ENCODE assay signal across 13 cellular contexts in genomic region chr22:41256898-41257260, GRCh38. TPM values are rescaled to one million over a fixed set of nuclear protein-coding genes. Genes with fewer than 3 reads are reported as not detected.
A peak's percentile ranks its signal among the peaks of the same experiment; 100 is the strongest.
DNase-seq lines count a peak whose midpoint lies in the region; ATAC-seq and TF ChIP-seq lines count a peak whose summit lies in the region.
"Had no signal": no experiment of that assay in that cellular context is flagged by ENCODE, and none has a peak within 500 bp of the region (broad histone marks: within the 10 kb centered on the region; RNA-seq: fewer than 3 reads in every experiment).

No MANE protein-coding gene starts in this region.

- H3K4me3 Mint-ChIP-seq in activated T-cell treated with anti-CD3 and anti-CD28 coated beads, Interleukin-2, amount 50 U/mL, for 72 hours = no peak overlapping the region
- no peak overlapping the region for H3K4me3 Mint-ChIP-seq in mesothelial cell of epicardium
- H3K4me3 Mint-ChIP-seq: stimulated activated memory B cell treated with anti-CD40 and anti-IgM and Interleukin-4, amounts not matched to agents 10 μg/mL and 1 μg/mL and 100 μg/mL, for 72 hours; T-helper 1 cell treated with Interleukin-12 subunit alpha and Interleukin-12 subunit beta and Interleukin-4 antibody, amounts not matched to agents 30 μg/mL and 1 μg/mL, for 36 hours had no signal

- DNase-seq in activated T-cell treated with anti-CD3 and anti-CD28 coated beads, Interleukin-2, amount 50 U/mL, for 72 hours = no peak
- DNase-seq in activated T-cell treated with anti-CD3 and anti-CD28 coated beads, Interleukin-2, amount 50 U/mL, for 1 hour = no peak
- DNase-seq in fibroblast of lung (ENCODE audit: low read depth in 2 of 2) (peak; percentile 34 to 45), renal cortical epithelial cell (ENCODE audit: low read depth) (peak; percentile 4), mesothelial cell of epicardium (ENCODE audit: low spot score in 2 of 2, unreplicated experiment in 2 of 2) (no peak)
- DNase-seq: anterior cingulate cortex had no signal

- H3K36me3 ChIP-seq in fibroblast of lung (ENCODE audit: control insufficient read depth, insufficient read depth, low read length) = peaks cover 42% of the 10 kb centered on the region

- TF ChIP-seq CTCF in fibroblast of lung (conservative IDR thresholded peaks at IDR 0.05 in 1 of 2, IDR thresholded peaks at IDR 0.05 in 1 of 2; ENCODE audit: low read depth in 1 of 2, low read length in 2 of 2) (no peak), mesothelial cell of epicardium (IDR thresholded peaks at IDR 0.05; ENCODE audit: unreplicated experiment) (no peak)

- no peak overlapping the region for H3K4me2 ChIP-seq in fibroblast of lung (ENCODE audit: extremely low read depth, insufficient read depth, low read length)

- no peak overlapping the region for H2AFZ ChIP-seq in fibroblast of lung (ENCODE audit: low read length)

- no peak overlapping the region for H3K9ac ChIP-seq in fibroblast of lung (ENCODE audit: insufficient read depth, low read length)

- H3K27me3 ChIP-seq in fibroblast of lung (ENCODE audit: control insufficient read depth, insufficient read depth, low read length) = no peaks in the 10 kb centered on the region
- H3K27me3 ChIP-seq: neutrophil had no signal

- no peaks in the 10 kb centered on the region for H4K20me1 ChIP-seq in fibroblast of lung (ENCODE audit: control insufficient read depth, extremely low read depth, insufficient read depth, low read length)

- no peaks in the 10 kb centered on the region for H3K9me3 ChIP-seq in fibroblast of lung (ENCODE audit: control insufficient read depth, insufficient read depth, low read depth, low read length)
- H3K9me3 ChIP-seq: neutrophil had no signal

- H3K79me2 ChIP-seq in fibroblast of lung (ENCODE audit: control insufficient read depth, insufficient read depth, low read length) = peaks cover 3% of the 10 kb centered on the region

- peaks cover 4 to 28% of the 10 kb centered on the region in 2 donors for H3K36me3 Mint-ChIP-seq in activated T-cell treated with anti-CD3 and anti-CD28 coated beads, Interleukin-2, amount 50 U/mL, for 72 hours (ENCODE audit: insufficient read depth in 2 of 2)
- H3K36me3 Mint-ChIP-seq in mesothelial cell of epicardium = peaks cover 28% of the 10 kb centered on the region

- no peaks in the 10 kb centered on the region for H3K9me3 Mint-ChIP-seq in activated T-cell treated with anti-CD3 and anti-CD28 coated beads, Interleukin-2, amount 50 U/mL, for 72 hours
- no peaks in the 10 kb centered on the region for H3K9me3 Mint-ChIP-seq in mesothelial cell of epicardium
- H3K9me3 Mint-ChIP-seq: stimulated activated memory B cell treated with anti-CD40 and anti-IgM and Interleukin-4, amounts not matched to agents 10 μg/mL and 1 μg/mL and 100 μg/mL, for 72 hours; T-helper 1 cell treated with Interleukin-12 subunit alpha and Interleukin-12 subunit beta and Interleukin-4 antibody, amounts not matched to agents 30 μg/mL and 1 μg/mL, for 36 hours had no signal

- peak overlapping the region; percentile 4 for H3K27ac ChIP-seq in fibroblast of lung (ENCODE audit: insufficient read depth, low read length)
- H3K27ac ChIP-seq: neutrophil had no signal

- no peaks in the 10 kb centered on the region for H3K27me3 Mint-ChIP-seq in activated T-cell treated with anti-CD3 and anti-CD28 coated beads, Interleukin-2, amount 50 U/mL, for 72 hours (ENCODE audit: low read depth)
- no peaks in the 10 kb centered on the region for H3K27me3 Mint-ChIP-seq in mesothelial cell of epicardium (ENCODE audit: low read depth)
- H3K27me3 Mint-ChIP-seq: stimulated activated memory B cell treated with anti-CD40 and anti-IgM and Interleukin-4, amounts not matched to agents 10 μg/mL and 1 μg/mL and 100 μg/mL, for 72 hours had no signal

- H3K4me1 Mint-ChIP-seq in activated T-cell treated with anti-CD3 and anti-CD28 coated beads, Interleukin-2, amount 50 U/mL, for 72 hours (ENCODE audit: low read depth) = no peaks in the 10 kb centered on the region
- no peaks in the 10 kb centered on the region for H3K4me1 Mint-ChIP-seq in mesothelial cell of epicardium
- H3K4me1 Mint-ChIP-seq: stimulated activated memory B cell treated with anti-CD40 and anti-IgM and Interleukin-4, amounts not matched to agents 10 μg/mL and 1 μg/mL and 100 μg/mL, for 72 hours had no signal

- H3K27ac Mint-ChIP-seq in activated T-cell treated with anti-CD3 and anti-CD28 coated beads, Interleukin-2, amount 50 U/mL, for 72 hours = peak overlapping the region; percentile 15
- H3K27ac Mint-ChIP-seq in mesothelial cell of epicardium = no peak overlapping the region
- H3K27ac Mint-ChIP-seq: stimulated activated memory B cell treated with anti-CD40 and anti-IgM and Interleukin-4, amounts not matched to agents 10 μg/mL and 1 μg/mL and 100 μg/mL, for 72 hours; T-helper 1 cell treated with Interleukin-12 subunit alpha and Interleukin-12 subunit beta and Interleukin-4 antibody, amounts not matched to agents 30 μg/mL and 1 μg/mL, for 36 hours had no signal

- no peaks in the 10 kb centered on the region for H3K4me1 ChIP-seq in fibroblast of lung (ENCODE audit: control insufficient read depth, extremely low read depth, insufficient read depth, low read length)

- no peak for ATAC-seq in activated T-cell treated with anti-CD3 and anti-CD28 coated beads, Interleukin-2, amount 50 U/mL, for 72 hours (replicated peaks in 1 of 2)
- ATAC-seq in GM18517 (IDR thresholded peaks at IDR 0.05; ENCODE audit: unreplicated experiment) (no peak), HG03025 (IDR thresholded peaks at IDR 0.05; ENCODE audit: low FRiP score, unreplicated experiment) (no peak)
- ATAC-seq: stimulated activated memory B cell treated with anti-CD40 and anti-IgM and Interleukin-4, amounts not matched to agents 10 μg/mL and 1 μg/mL and 100 μg/mL, for 72 hours had no signal

- no peak overlapping the region for H3K4me3 ChIP-seq in fibroblast of lung (replicated peaks in 1 of 4; ENCODE audit: control extremely low read depth in 1 of 4, insufficient read depth in 1 of 4, low read depth in 3 of 4, low read length in 4 of 4)

TF ChIP-seq in PFSK-1, 5 proteins besides CTCF, POLR2A, EP300 and RAD21 (continues in another document):
- TF ChIP-seq FOXP2 (optimal IDR thresholded peaks at IDR 0.05; ENCODE audit: borderline replicate concordance, extremely low read depth, extremely low read length, insufficient read depth) (no peak), SIN3A (IDR thresholded peaks at IDR 0.05; ENCODE audit: borderline replicate concordance, insufficient read depth, low read length) (0 out of 2 replicates have a peak, but pooled peaks have one; percentile 33), TAF1 (IDR thresholded peaks at IDR 0.05; ENCODE audit: borderline replicate concordance, insufficient read depth, low read length) (no peak), POLR2AphosphoS5 (IDR thresholded peaks at IDR 0.05; ENCODE audit: low read depth, low read length) (peak; percentile 27; the same call in 1 of the 2 replicates)

RNA-seq across cellular contexts. Expression of gene CHADL, which starts 16.1 kb away (rescaled TPM):
- total RNA-seq in activated T-cell treated with anti-CD3 and anti-CD28 coated beads, Interleukin-2, amount 50 U/mL, for 72 hours = 1 to 10 TPM in 1 of 2 donors, under 1 TPM in 1; 0.55 to 1.4 TPM
- not detected for polyA plus RNA-seq in PFSK-1 (2012; ENCODE audit: insufficient read length, low read depth)
- 2.1 and 3.1 TPM in 2 replicates for total RNA-seq in fibroblast of lung
- 0.10 and 0.14 TPM in 2 replicates for polyA plus RNA-seq in fibroblast of lung
- 0.24 and 0.45 TPM in 2 replicates for polyA plus RNA-seq in fibroblast of lung (2012)
- polyA minus RNA-seq in fibroblast of lung (ENCODE audit: low replicate concordance) = 0.51 TPM in 1 of 2 replicates, not detected in the other
- total RNA-seq in renal cortical epithelial cell = 0.85 and 0.87 TPM in 2 replicates
- 3.2 to 4.6 TPM (median 3.3 TPM) in 3 replicates for total RNA-seq in mesothelial cell of epicardium
- total RNA-seq: HT1080 had no signal

RNA-seq across cellular contexts. Expression of gene RANGAP1, which starts 29.1 kb away (rescaled TPM):
- total RNA-seq in activated T-cell treated with anti-CD3 and anti-CD28 coated beads, Interleukin-2, amount 50 U/mL, for 72 hours = 100 to 1,000 TPM; 162 to 217 TPM
- 108 TPM for polyA plus RNA-seq in PFSK-1 (2012; ENCODE audit: insufficient read length, low read depth)
- total RNA-seq in fibroblast of lung = 28.0 and 59.9 TPM in 2 replicates
- polyA plus RNA-seq in fibroblast of lung = 37.2 and 105 TPM in 2 replicates
- polyA plus RNA-seq in fibroblast of lung (2012) = 48.7 and 146 TPM in 2 replicates
- 90.0 and 266 TPM in 2 replicates for polyA minus RNA-seq in fibroblast of lung (ENCODE audit: low replicate concordance)
- 78.8 and 110 TPM in 2 replicates for total RNA-seq in renal cortical epithelial cell
- 47.6 to 51.3 TPM (median 49.3 TPM) in 3 replicates for total RNA-seq in mesothelial cell of epicardium

RNA-seq across cellular contexts. Expression of gene ZC3H7B, which starts 44.4 kb away (rescaled TPM):
- 10 to 100 TPM; 46.1 to 52.4 TPM for total RNA-seq in activated T-cell treated with anti-CD3 and anti-CD28 coated beads, Interleukin-2, amount 50 U/mL, for 72 hours
- 41.3 TPM for polyA plus RNA-seq in PFSK-1 (2012; ENCODE audit: insufficient read length, low read depth)
- total RNA-seq in fibroblast of lung (39.3 and 64.4 TPM in 2 replicates), renal cortical epithelial cell (44.3 and 124 TPM in 2 replicates), mesothelial cell of epicardium (85.5 to 86.8 TPM (median 85.6 TPM) in 3 replicates)
- 30.6 and 42.1 TPM in 2 replicates for polyA plus RNA-seq in fibroblast of lung
- polyA plus RNA-seq in fibroblast of lung (2012) = 62.7 and 75.0 TPM in 2 replicates
- 102 and 122 TPM in 2 replicates for polyA minus RNA-seq in fibroblast of lung (ENCODE audit: low replicate concordance)

RNA-seq across cellular contexts. Expression of gene L3MBTL2, which starts 51.8 kb away (rescaled TPM):
- 10 to 100 TPM; 21.9 to 25.6 TPM for total RNA-seq in activated T-cell treated with anti-CD3 and anti-CD28 coated beads, Interleukin-2, amount 50 U/mL, for 72 hours
- 25.3 TPM for polyA plus RNA-seq in PFSK-1 (2012; ENCODE audit: insufficient read length, low read depth)
- 15.4 and 16.0 TPM in 2 replicates for total RNA-seq in fibroblast of lung
- 19.3 and 27.7 TPM in 2 replicates for polyA plus RNA-seq in fibroblast of lung
- polyA plus RNA-seq in fibroblast of lung (2012) = 14.9 and 22.4 TPM in 2 replicates
- polyA minus RNA-seq in fibroblast of lung (ENCODE audit: low replicate concordance) = 33.3 and 48.8 TPM in 2 replicates
- total RNA-seq in renal cortical epithelial cell = 15.3 and 26.1 TPM in 2 replicates
- 25.2 to 27.2 TPM (median 26.4 TPM) in 3 replicates for total RNA-seq in mesothelial cell of epicardium

Comparison
In these comparisons a context has a peak if more than half of its experiments do, and no peak if none do; other contexts are left out.
1. DNase-seq: peak in fibroblast of lung (2 of 2) and renal cortical epithelial cell (single experiment); none in activated T-cell treated with anti-CD3 and anti-CD28 coated beads, Interleukin-2, amount 50 U/mL, for 72 hours (0 of 2), activated T-cell treated with anti-CD3 and anti-CD28 coated beads, Interleukin-2, amount 50 U/mL, for 1 hour (single experiment) and mesothelial cell of epicardium (0 of 2).